Comparison of ENCODE assay signal across 9 cellular contexts in genomic region chr5:134545070-134545868, GRCh38. TPM values are rescaled to one million over a fixed set of nuclear protein-coding genes. Genes with fewer than 3 reads are reported as not detected.
DNase-seq lines count a peak whose midpoint lies in the region; ATAC-seq and TF ChIP-seq lines count a peak whose summit lies in the region.
"Had no signal": no experiment of that assay in that cellular context is flagged by ENCODE, and none has a peak within 500 bp of the region (broad histone marks: within the 10 kb centered on the region; RNA-seq: fewer than 3 reads in every experiment).

No MANE protein-coding gene starts in this region.

- no peaks in the 10 kb centered on the region for H3K9me3 Mint-ChIP-seq in activated CD4-positive, alpha-beta T cell treated with anti-CD3 and anti-CD28 coated beads, Interleukin-2, amount 10 ng/mL, durations not matched to agents 24 days and 14 days
- H3K9me3 Mint-ChIP-seq in T-helper 2 cell treated with Interferon-gamma antibody and Interleukin-4, amounts not matched to agents 5 μg/mL and 100 μg/mL, for 36 hours, result no peaks in the 10 kb centered on the region
- H3K9me3 Mint-ChIP-seq in endothelial cell (ENCODE audit: unreplicated experiment), result no peaks in the 10 kb centered on the region
- no peaks in the 10 kb centered on the region for H3K9me3 Mint-ChIP-seq in progenitor cell of endocrine pancreas (ENCODE audit: low read depth)

- no peaks in the 10 kb centered on the region for H3K27me3 ChIP-seq in thoracic aorta (replicated peaks; ENCODE audit: insufficient read depth)

- H3K4me3 Mint-ChIP-seq in activated CD4-positive, alpha-beta T cell treated with anti-CD3 and anti-CD28 coated beads, Interleukin-2, amount 10 ng/mL, durations not matched to agents 24 days and 14 days, result peak overlapping the region; percentile 86
- peak overlapping the region; percentile 55 for H3K4me3 Mint-ChIP-seq in T-helper 2 cell treated with Interferon-gamma antibody and Interleukin-4, amounts not matched to agents 5 μg/mL and 100 μg/mL, for 36 hours
- H3K4me3 Mint-ChIP-seq in endothelial cell (ENCODE audit: unreplicated experiment) (no peak overlapping the region), progenitor cell of endocrine pancreas (ENCODE audit: low read depth) (no peak overlapping the region)

- no peaks in the 10 kb centered on the region for H3K27me3 Mint-ChIP-seq in activated CD4-positive, alpha-beta T cell treated with anti-CD3 and anti-CD28 coated beads, Interleukin-2, amount 10 ng/mL, durations not matched to agents 24 days and 14 days
- H3K27me3 Mint-ChIP-seq in T-helper 2 cell treated with Interferon-gamma antibody and Interleukin-4, amounts not matched to agents 5 μg/mL and 100 μg/mL, for 36 hours (ENCODE audit: low read depth), result no peaks in the 10 kb centered on the region
- no peaks in the 10 kb centered on the region for H3K27me3 Mint-ChIP-seq in endothelial cell (ENCODE audit: unreplicated experiment)
- H3K27me3 Mint-ChIP-seq in progenitor cell of endocrine pancreas, result no peaks in the 10 kb centered on the region

- H3K27ac Mint-ChIP-seq in activated CD4-positive, alpha-beta T cell treated with anti-CD3 and anti-CD28 coated beads, Interleukin-2, amount 10 ng/mL, durations not matched to agents 24 days and 14 days, result peak overlapping the region; percentile 97
- peak overlapping the region; percentile 84 for H3K27ac Mint-ChIP-seq in T-helper 2 cell treated with Interferon-gamma antibody and Interleukin-4, amounts not matched to agents 5 μg/mL and 100 μg/mL, for 36 hours
- H3K27ac Mint-ChIP-seq in endothelial cell (ENCODE audit: unreplicated experiment) (no peak overlapping the region), progenitor cell of endocrine pancreas (no peak overlapping the region)

- intact Hi-C loops in activated CD4-positive, alpha-beta T cell treated with anti-CD3 and anti-CD28 coated beads, Interleukin-2, amount 10 ng/mL, durations not matched to agents 24 days and 14 days (cut with micrococcal nuclease), result loop anchor here (1.0 kb wide), 1 partner anchor 10 kb away; no protein-coding TSS in a partner anchor
- intact Hi-C loops in left cardiac atrium (cut with DNase I), result no loop called here

- DNase-seq in activated CD4-positive, alpha-beta T cell treated with anti-CD3 and anti-CD28 coated beads, Interleukin-2, amount 10 ng/mL, durations not matched to agents 24 days and 14 days, result peak; percentile 70
- no peak for DNase-seq in activated CD4-positive, alpha-beta T cell treated with anti-CD3 and anti-CD28 coated beads, Interleukin-2, amount 50 U/mL, for 4 hours
- DNase-seq in T-helper 2 cell treated with Interferon-gamma antibody and Interleukin-4, amounts not matched to agents 5 μg/mL and 100 μg/mL, for 36 hours (ENCODE audit: low spot score), result no peak
- peak; percentile 90 for DNase-seq in left cardiac atrium
- DNase-seq in thoracic aorta (ENCODE audit: low spot score), result peak; percentile 39
- DNase-seq in endothelial cell (ENCODE audit: low spot score), result no peak
- no peak for DNase-seq in progenitor cell of endocrine pancreas (ENCODE audit: low spot score, unreplicated experiment)
- no peak for DNase-seq in NCI-H510A (lab: John Stamatoyannopoulos, UW)

- peaks cover 39% of the 10 kb centered on the region for H3K4me1 Mint-ChIP-seq in activated CD4-positive, alpha-beta T cell treated with anti-CD3 and anti-CD28 coated beads, Interleukin-2, amount 10 ng/mL, durations not matched to agents 24 days and 14 days
- peaks cover 23% of the 10 kb centered on the region for H3K4me1 Mint-ChIP-seq in T-helper 2 cell treated with Interferon-gamma antibody and Interleukin-4, amounts not matched to agents 5 μg/mL and 100 μg/mL, for 36 hours (ENCODE audit: low read depth)
- H3K4me1 Mint-ChIP-seq in endothelial cell (ENCODE audit: unreplicated experiment), result no peaks in the 10 kb centered on the region
- peaks cover 4% of the 10 kb centered on the region for H3K4me1 Mint-ChIP-seq in progenitor cell of endocrine pancreas (ENCODE audit: low read depth)

- H3K9me3 ChIP-seq in thoracic aorta, result no peaks in the 10 kb centered on the region

- no peak overlapping the region for H3K4me3 ChIP-seq in thoracic aorta
- H3K4me3 ChIP-seq: lung had no signal

- ATAC-seq in left cardiac atrium (peak; percentile 63 to 70), thoracic aorta (ENCODE audit: insufficient number of reproducible peaks, low FRiP score, low read depth) (peak; percentile 40)

- H3K27ac ChIP-seq in thoracic aorta, result peak overlapping the region; percentile 46 to 63

- no peak for TF ChIP-seq CTCF in thoracic aorta (IDR thresholded peaks at IDR 0.05)
- no peak for TF ChIP-seq CTCF in endothelial cell (IDR thresholded peaks at IDR 0.05; ENCODE audit: unreplicated experiment)
- no peak for TF ChIP-seq CTCF in progenitor cell of endocrine pancreas (IDR thresholded peaks at IDR 0.05; ENCODE audit: unreplicated experiment)

- H3K4me1 ChIP-seq in thoracic aorta (ENCODE audit: control insufficient read depth in 1 of 2, low read depth in 2 of 2), result peaks cover 43 to 71% of the 10 kb centered on the region in 2 donors

- H3K36me3 Mint-ChIP-seq in activated CD4-positive, alpha-beta T cell treated with anti-CD3 and anti-CD28 coated beads, Interleukin-2, amount 10 ng/mL, durations not matched to agents 24 days and 14 days (ENCODE audit: low read depth), result peaks cover 49% of the 10 kb centered on the region
- peaks cover 38% of the 10 kb centered on the region for H3K36me3 Mint-ChIP-seq in T-helper 2 cell treated with Interferon-gamma antibody and Interleukin-4, amounts not matched to agents 5 μg/mL and 100 μg/mL, for 36 hours (ENCODE audit: low read depth)
- H3K36me3 Mint-ChIP-seq in endothelial cell (ENCODE audit: low read depth, unreplicated experiment) (no peaks in the 10 kb centered on the region), progenitor cell of endocrine pancreas (ENCODE audit: insufficient read depth) (no peaks in the 10 kb centered on the region)

- peaks cover 14% of the 10 kb centered on the region for H3K36me3 ChIP-seq in thoracic aorta

RNA-seq across cellular contexts. Expression of gene JADE2, which starts 19.8 kb away (rescaled TPM):
- 72.5 and 81.3 TPM in 2 replicates for total RNA-seq in activated CD4-positive, alpha-beta T cell treated with anti-CD3 and anti-CD28 coated beads, Interleukin-2, amount 10 ng/mL, durations not matched to agents 24 days and 14 days
- 10 to 100 TPM; 34.7 to 49.0 TPM for total RNA-seq in left cardiac atrium
- total RNA-seq in thoracic aorta, result 10 to 100 TPM; 54.0 to 81.3 TPM
- total RNA-seq in endothelial cell (ENCODE audit: unreplicated experiment), result 3.0 TPM
- 6.7 and 7.8 TPM in 2 replicates for total RNA-seq in progenitor cell of endocrine pancreas

Comparison
In these comparisons a context has a peak if more than half of its experiments do, and no peak if none do; other contexts are left out.
1. DNase-seq: peak in activated CD4-positive, alpha-beta T cell treated with anti-CD3 and anti-CD28 coated beads, Interleukin-2, amount 10 ng/mL, durations not matched to agents 24 days and 14 days (single experiment), left cardiac atrium (single experiment) and thoracic aorta (single experiment); none in activated CD4-positive, alpha-beta T cell treated with anti-CD3 and anti-CD28 coated beads, Interleukin-2, amount 50 U/mL, for 4 hours (0 of 2), T-helper 2 cell treated with Interferon-gamma antibody and Interleukin-4, amounts not matched to agents 5 μg/mL and 100 μg/mL, for 36 hours (single experiment), endothelial cell (single experiment), progenitor cell of endocrine pancreas (single experiment) and NCI-H510A (single experiment).
2. H3K27ac Mint-ChIP-seq: peak in activated CD4-positive, alpha-beta T cell treated with anti-CD3 and anti-CD28 coated beads, Interleukin-2, amount 10 ng/mL, durations not matched to agents 24 days and 14 days (single experiment) and T-helper 2 cell treated with Interferon-gamma antibody and Interleukin-4, amounts not matched to agents 5 μg/mL and 100 μg/mL, for 36 hours (single experiment); none in endothelial cell (single experiment) and progenitor cell of endocrine pancreas (single experiment).
3. H3K4me3 Mint-ChIP-seq: peak in activated CD4-positive, alpha-beta T cell treated with anti-CD3 and anti-CD28 coated beads, Interleukin-2, amount 10 ng/mL, durations not matched to agents 24 days and 14 days (single experiment) and T-helper 2 cell treated with Interferon-gamma antibody and Interleukin-4, amounts not matched to agents 5 μg/mL and 100 μg/mL, for 36 hours (single experiment); none in endothelial cell (single experiment) and progenitor cell of endocrine pancreas (single experiment).